In the genomic region with DNA sequence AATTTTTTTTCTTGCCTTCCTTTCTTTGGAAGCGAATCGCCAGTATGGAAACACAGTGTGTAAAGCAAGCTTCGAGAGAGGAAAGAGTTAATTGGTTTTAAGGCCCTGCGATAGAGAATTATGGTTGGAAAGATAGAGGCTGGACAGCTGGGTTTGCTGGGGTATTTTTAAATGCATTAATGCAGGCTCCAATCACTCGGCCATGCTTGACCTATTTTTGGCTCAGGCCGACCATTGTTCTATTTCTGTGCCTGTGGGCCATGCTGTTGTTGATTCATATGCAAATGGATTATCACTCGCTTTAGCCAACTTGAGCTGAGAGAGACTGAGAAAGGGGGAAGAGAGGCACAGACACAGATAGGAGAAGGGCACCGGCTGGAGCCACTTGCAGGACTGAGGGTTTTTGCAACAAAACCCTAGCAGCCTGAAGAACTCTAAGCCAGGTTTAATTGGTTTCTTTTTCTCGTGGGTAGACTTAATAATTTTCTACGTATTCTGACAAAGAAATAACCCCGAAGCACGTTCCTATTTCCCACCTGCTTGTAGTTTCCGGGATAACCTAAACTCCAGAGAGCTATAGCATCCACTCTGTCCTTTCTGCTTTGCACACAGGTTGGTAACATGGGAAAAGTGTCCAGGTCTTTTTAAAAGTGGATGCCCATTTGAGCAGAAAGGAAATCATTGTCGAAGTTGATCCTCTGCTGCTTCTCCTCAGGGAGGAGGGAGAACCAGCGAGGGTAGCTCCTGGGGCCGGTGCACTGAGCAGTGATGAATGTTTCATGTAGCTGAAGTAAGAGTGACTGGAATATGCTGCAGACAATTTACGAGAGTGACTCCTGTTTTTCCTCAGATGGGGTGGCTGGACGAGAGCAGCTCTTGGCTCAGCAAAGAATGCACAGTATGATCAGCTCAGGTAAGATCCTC, we compare ENCODE assay signal across 8 cellular contexts. TPM values are rescaled to one million over a fixed set of nuclear protein-coding genes. Genes with fewer than 3 reads are reported as not detected.
DNase-seq lines count a peak whose midpoint lies in the region; ATAC-seq and TF ChIP-seq lines count a peak whose summit lies in the region.

HDAC9 (plus strand) TSS at position 338 of the 924 bp plus-strand sequence; CDS start at position 892, 554 bp downstream.

- H3K9ac ChIP-seq in HUES48 (ENCODE audit: low read depth, low read length) (peak within 1 kb of the TSS; percentile 70), subcutaneous abdominal adipose tissue (ENCODE audit: low read length in 5 of 5) (peak within 1 kb of the TSS in 2 of 5 donors; percentile 40 to 64)

- H3K27me3 ChIP-seq in HUES48 (ENCODE audit: control insufficient read depth, insufficient read depth, low read length) (no peaks in the 10 kb centered on the region), left lung (no peaks in the 10 kb centered on the region), subcutaneous abdominal adipose tissue (ENCODE audit: control insufficient read depth in 5 of 5, insufficient read depth in 4 of 5, low read length in 5 of 5) (no peaks in the 10 kb centered on the region)

- DNase-seq in EL (peak; percentile 46), OCI-M1 (lab: John Stamatoyannopoulos, UW) (peak; percentile 76), left lung (peak in 1 of 2 donors; percentile 32)
- DNase-seq in activated effector memory CD4-positive, alpha-beta T cell treated with anti-CD3 and anti-CD28 coated beads, Interleukin-2, amount 50 U/mL, for 16 hours = no peak

- H3K27me3 Mint-ChIP-seq in dendritic cell treated with granulocyte-macrophage colony-stimulating factor and Interleukin-4, amounts not matched to agents 40 ng/mL and 50 ng/mL, for 4 days = peaks cover 2% of the 10 kb centered on the region

- H3K36me3 Mint-ChIP-seq in dendritic cell treated with granulocyte-macrophage colony-stimulating factor and Interleukin-4, amounts not matched to agents 40 ng/mL and 50 ng/mL, for 4 days (ENCODE audit: low read depth) = no peaks in the 10 kb centered on the region

- peaks cover 40% of the 10 kb centered on the region for H3K4me1 ChIP-seq in HUES48 (ENCODE audit: control insufficient read depth, insufficient read depth, low read length)
- peaks cover 0 to 8% of the 10 kb centered on the region in 2 donors for H3K4me1 ChIP-seq in left lung
- H3K4me1 ChIP-seq in subcutaneous abdominal adipose tissue (ENCODE audit: control insufficient read depth in 5 of 5, insufficient read depth in 5 of 5, low read length in 5 of 5) = peaks cover 0 to 32% (median 12%) of the 10 kb centered on the region in 5 donors

- H3K27ac ChIP-seq in HUES48 (ENCODE audit: low read depth, low read length) (peak within 1 kb of the TSS; percentile 91), left lung (no peak within 1 kb of the TSS), subcutaneous abdominal adipose tissue (ENCODE audit: low read depth, low read length) (peak within 1 kb of the TSS; percentile 14)

- H3K27ac Mint-ChIP-seq in dendritic cell treated with granulocyte-macrophage colony-stimulating factor and Interleukin-4, amounts not matched to agents 40 ng/mL and 50 ng/mL, for 4 days = peak within 1 kb of the TSS; percentile 68

- H3K36me3 ChIP-seq in HUES48 (ENCODE audit: control insufficient read depth, insufficient read depth, low read length) (no peaks in the 10 kb centered on the region), left lung (no peaks in the 10 kb centered on the region), subcutaneous abdominal adipose tissue (ENCODE audit: control insufficient read depth in 5 of 5, insufficient read depth in 5 of 5, low read length in 5 of 5) (no peaks in the 10 kb centered on the region)

- H3K9me3 ChIP-seq in HUES48 (ENCODE audit: control insufficient read depth, insufficient read depth, low read length) (no peaks in the 10 kb centered on the region), left lung (no peaks in the 10 kb centered on the region), subcutaneous abdominal adipose tissue (ENCODE audit: control insufficient read depth in 5 of 5, low read length in 5 of 5) (no peaks in the 10 kb centered on the region)

- peak within 1 kb of the TSS; percentile 69 for H3K4me3 ChIP-seq in HUES48 (ENCODE audit: low read depth, low read length)
- peak within 1 kb of the TSS in 1 of 2 donors; percentile 26 for H3K4me3 ChIP-seq in left lung
- H3K4me3 ChIP-seq in subcutaneous abdominal adipose tissue (ENCODE audit: low read depth in 1 of 5, low read length in 5 of 5) = peak within 1 kb of the TSS; percentile 22 to 71 (median 67)

- TF ChIP-seq CTCF in left lung (IDR thresholded peaks at IDR 0.05) = no peak

- peak within 1 kb of the TSS; percentile 72 for H3K4me3 Mint-ChIP-seq in dendritic cell treated with granulocyte-macrophage colony-stimulating factor and Interleukin-4, amounts not matched to agents 40 ng/mL and 50 ng/mL, for 4 days

- intact Hi-C loops in dendritic cell treated with granulocyte-macrophage colony-stimulating factor and Interleukin-4, amounts not matched to agents 40 ng/mL and 50 ng/mL, for 4 days (cut with micrococcal nuclease) = loop anchor here (10.0 kb wide), 2 partner anchors 111 to 141 kb away; no protein-coding TSS in a partner anchor
- intact Hi-C loops in left lung (cut with DNase I) = no loop called here

- H3K4me1 Mint-ChIP-seq in dendritic cell treated with granulocyte-macrophage colony-stimulating factor and Interleukin-4, amounts not matched to agents 40 ng/mL and 50 ng/mL, for 4 days (ENCODE audit: low read depth) = peaks cover 32% of the 10 kb centered on the region

- no peaks in the 10 kb centered on the region for H3K9me3 Mint-ChIP-seq in dendritic cell treated with granulocyte-macrophage colony-stimulating factor and Interleukin-4, amounts not matched to agents 40 ng/mL and 50 ng/mL, for 4 days

- ATAC-seq in GM21515 (IDR thresholded peaks at IDR 0.05; ENCODE audit: unreplicated experiment) (peak; percentile 90), left lung (peak; percentile 76)

RNA-seq across cellular contexts. Expression of gene HDAC9, which starts in this region (rescaled TPM):
- 10 to 100 TPM in 1 of 2 donors, 1 to 10 TPM in 1; 9.7 to 13.2 TPM for total RNA-seq in left lung

Comparison
In these comparisons a context has a peak if more than half of its experiments do, and no peak if none do; other contexts are left out.
1. H3K27ac ChIP-seq: peak in HUES48 (single experiment) and subcutaneous abdominal adipose tissue (single experiment); none in left lung (0 of 2).